In the genomic region with DNA sequence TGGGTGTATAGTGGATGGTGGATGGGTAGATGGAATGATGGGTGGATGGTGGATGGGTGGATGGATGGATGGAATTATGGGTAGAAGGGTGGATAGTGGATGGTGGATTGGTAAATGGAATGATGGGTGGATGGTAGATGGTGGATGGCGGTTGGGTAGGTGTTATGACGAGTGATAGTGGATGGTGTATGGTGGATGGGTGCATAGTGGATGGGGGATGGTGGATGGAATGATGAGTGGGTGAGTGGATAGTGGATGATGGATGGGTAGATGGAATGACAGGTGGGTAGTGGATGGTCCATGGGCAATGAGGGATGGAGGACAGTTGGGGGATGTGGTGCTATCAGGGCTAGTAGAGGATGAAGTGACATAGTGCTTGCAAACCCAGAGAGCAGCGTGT, we compare ENCODE assay signal across 22 cellular contexts.
"Had no signal": no experiment of that assay in that cellular context is flagged by ENCODE, and none has a peak within 500 bp of the region (broad histone marks: within the 10 kb centered on the region; RNA-seq: fewer than 3 reads in every experiment).

No MANE protein-coding gene starts in this region.

- H3K4me3 ChIP-seq: coronary artery, dorsolateral prefrontal cortex, esophagus muscularis mucosa, gastroesophageal sphincter, heart right ventricle, left lung, lower lobe of right lung had no signal

- ATAC-seq: foreskin keratinocyte; gastroesophageal sphincter; heart right ventricle; left cardiac atrium; left lung; left ventricle myocardium superior; lower lobe of right lung; naive thymus-derived CD4-positive, alpha-beta T cell had no signal

- H3K27ac ChIP-seq: coronary artery, dorsolateral prefrontal cortex, esophagus muscularis mucosa, foreskin keratinocyte, gastroesophageal sphincter, heart right ventricle, left lung, lower lobe of right lung had no signal

- FAIRE-seq: colon, endothelial cell of umbilical vein, frontal cortex, islet of Langerhans, keratinocyte had no signal

- H3K9me3 ChIP-seq: esophagus muscularis mucosa, heart right ventricle, left lung, lower lobe of right lung had no signal

- H3K36me3 ChIP-seq: gastroesophageal sphincter, lower lobe of right lung had no signal

- DNase-seq: dermis blood vessel endothelial cell; dorsolateral prefrontal cortex; effector CD4-positive, alpha-beta T cell; effector memory CD4-positive, alpha-beta T cell; foreskin keratinocyte; heart right ventricle; hippocampal formation; left cardiac atrium; left ventricle myocardium superior; lower lobe of right lung; mesendoderm; midbrain; naive thymus-derived CD4-positive, alpha-beta T cell had no signal

- H3K4me1 ChIP-seq: foreskin keratinocyte, gastroesophageal sphincter, heart right ventricle had no signal

- H3K27me3 ChIP-seq: foreskin keratinocyte had no signal
